1 cellular context compared by ENCODE assay signal in genomic region chr4:23788027-23788426, GRCh38.
A peak's percentile ranks its signal among the peaks of the same experiment; 100 is the strongest.
TF ChIP-seq lines count a peak whose summit lies in the region.

No MANE protein-coding gene starts in this region.

TF ChIP-seq in HepG2, 621 proteins besides CTCF, POLR2A, EP300 and RAD21 (continued from another document and continues in another):
- TF ChIP-seq, protein P1, sequence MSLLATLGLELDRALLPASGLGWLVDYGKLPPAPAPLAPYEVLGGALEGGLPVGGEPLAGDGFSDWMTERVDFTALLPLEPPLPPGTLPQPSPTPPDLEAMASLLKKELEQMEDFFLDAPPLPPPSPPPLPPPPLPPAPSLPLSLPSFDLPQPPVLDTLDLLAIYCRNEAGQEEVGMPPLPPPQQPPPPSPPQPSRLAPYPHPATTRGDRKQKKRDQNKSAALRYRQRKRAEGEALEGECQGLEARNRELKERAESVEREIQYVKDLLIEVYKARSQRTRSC (CRISPR knock-in tag; IDR thresholded peaks at IDR 0.05; ENCODE audit: low read depth) = no peak
- TF ChIP-seq ZBTB1 (CRISPR knock-in tag; IDR thresholded peaks at IDR 0.05; ENCODE audit: borderline replicate concordance) (no peak), CBX5 (CRISPR knock-in tag; IDR thresholded peaks at IDR 0.05; ENCODE audit: borderline replicate concordance) (no peak), SIX4 (CRISPR knock-in tag; IDR thresholded peaks at IDR 0.05) (no peak), SMAD1 (CRISPR knock-in tag; IDR thresholded peaks at IDR 0.05; ENCODE audit: borderline replicate concordance, low read depth) (no peak), NR2F1 (CRISPR knock-in tag; IDR thresholded peaks at IDR 0.05) (peak in 1 of 2 experiments; percentile 25; a peak in 1 of 4 replicates), SMC3 (IDR thresholded peaks at IDR 0.05; ENCODE audit: low read length) (no peak), FOXA1 (IDR thresholded peaks at IDR 0.05) (no peak), FOXA1 (CRISPR knock-in tag; IDR thresholded peaks at IDR 0.05) (peak; percentile 57), ATF7-NPFF (CRISPR knock-in tag; IDR thresholded peaks at IDR 0.05; ENCODE audit: low read depth) (no peak), NFYC (CRISPR knock-in tag; IDR thresholded peaks at IDR 0.05) (no peak), SOX13 (IDR thresholded peaks at IDR 0.05) (0 out of 2 replicates have a peak, but pooled peaks have one; percentile 29), SOX13 (CRISPR knock-in tag; conservative IDR thresholded peaks at IDR 0.05 in 1 of 2, IDR thresholded peaks at IDR 0.05 in 1 of 2) (peak in 1 of 2 experiments; percentile 72; a peak in 2 of 4 replicates), IKZF4 (CRISPR knock-in tag; IDR thresholded peaks at IDR 0.05; ENCODE audit: borderline replicate concordance, low read depth, not compliant biosample characterization) (no peak), SNAPC2 (CRISPR knock-in tag; IDR thresholded peaks at IDR 0.05) (no peak), ZBTB44 (CRISPR knock-in tag; IDR thresholded peaks at IDR 0.05) (no peak), ELF4 (CRISPR knock-in tag; IDR thresholded peaks at IDR 0.05; ENCODE audit: borderline replicate concordance) (no peak), ZNF660 (CRISPR knock-in tag; IDR thresholded peaks at IDR 0.05; ENCODE audit: borderline replicate concordance, low read depth) (no peak), NRL (CRISPR knock-in tag; IDR thresholded peaks at IDR 0.05; ENCODE audit: borderline replicate concordance) (no peak), MEIS2 (CRISPR knock-in tag; IDR thresholded peaks at IDR 0.05) (no peak), CREB1 (IDR thresholded peaks at IDR 0.05) (no peak), CREB1 (CRISPR knock-in tag; IDR thresholded peaks at IDR 0.05) (no peak; the same call in 1 of the 2 replicates), ZNF577 (CRISPR knock-in tag; IDR thresholded peaks at IDR 0.05; ENCODE audit: borderline replicate concordance, low read depth) (no peak), ZBTB26 (CRISPR knock-in tag; IDR thresholded peaks at IDR 0.05; ENCODE audit: borderline replicate concordance) (no peak), ASH2L (IDR thresholded peaks at IDR 0.05; ENCODE audit: insufficient read length, low read depth, low read length) (peak; percentile 18), HOXA9 (CRISPR knock-in tag; IDR thresholded peaks at IDR 0.05; ENCODE audit: borderline replicate concordance) (no peak), SAFB2 (CRISPR knock-in tag; IDR thresholded peaks at IDR 0.05; ENCODE audit: borderline replicate concordance, low read depth) (no peak), MZF1 (CRISPR knock-in tag; IDR thresholded peaks at IDR 0.05; ENCODE audit: borderline replicate concordance) (no peak), SP4 (CRISPR knock-in tag; IDR thresholded peaks at IDR 0.05) (no peak), RELA (CRISPR knock-in tag; IDR thresholded peaks at IDR 0.05) (no peak), MAFG (CRISPR knock-in tag; IDR thresholded peaks at IDR 0.05) (no peak), ISL2 (CRISPR knock-in tag; IDR thresholded peaks at IDR 0.05) (0 out of 2 replicates have a peak, but pooled peaks have one; percentile 21), ZNF724P (CRISPR knock-in tag; IDR thresholded peaks at IDR 0.05; ENCODE audit: borderline replicate concordance) (no peak), TCF7L2 (IDR thresholded peaks at IDR 0.05; ENCODE audit: low read depth, low read length) (no peak), ZNF224 (CRISPR knock-in tag; IDR thresholded peaks at IDR 0.05) (no peak), TSC22D2 (CRISPR knock-in tag; IDR thresholded peaks at IDR 0.05; ENCODE audit: borderline replicate concordance) (no peak), ZNF124 (CRISPR knock-in tag; IDR thresholded peaks at IDR 0.05) (no peak), SSRP1 (CRISPR knock-in tag; IDR thresholded peaks at IDR 0.05) (no peak), RAD51 (IDR thresholded peaks at IDR 0.05; ENCODE audit: borderline replicate concordance) (no peak), AGO2 (optimal IDR thresholded peaks at IDR 0.05; ENCODE audit: low read depth, low read length) (no peak), DPF2 (CRISPR knock-in tag; IDR thresholded peaks at IDR 0.05; ENCODE audit: borderline replicate concordance, low read depth) (no peak), ZNF30 (CRISPR knock-in tag; IDR thresholded peaks at IDR 0.05) (no peak), PHF20 (CRISPR knock-in tag; IDR thresholded peaks at IDR 0.05) (no peak), HMG20A (CRISPR knock-in tag; IDR thresholded peaks at IDR 0.05; ENCODE audit: borderline replicate concordance) (no peak), ZNF225 (CRISPR knock-in tag; IDR thresholded peaks at IDR 0.05) (no peak), CC2D1A (CRISPR knock-in tag; IDR thresholded peaks at IDR 0.05) (no peak), ZNF558 (CRISPR knock-in tag; IDR thresholded peaks at IDR 0.05; ENCODE audit: borderline replicate concordance) (no peak), HNF4A (CRISPR knock-in tag; IDR thresholded peaks at IDR 0.05) (peak; percentile 33; the same call in 1 of the 2 replicates), PHF8 (CRISPR knock-in tag; IDR thresholded peaks at IDR 0.05) (no peak), ZNF557 (CRISPR knock-in tag; IDR thresholded peaks at IDR 0.05) (no peak), ELF1 (CRISPR knock-in tag; IDR thresholded peaks at IDR 0.05) (no peak), NR2F2 (IDR thresholded peaks at IDR 0.05; ENCODE audit: borderline replicate concordance, low read depth) (peak; percentile 73; the same call in 1 of the 2 replicates), SP2 (CRISPR knock-in tag; IDR thresholded peaks at IDR 0.05) (no peak), ZNF749 (CRISPR knock-in tag; IDR thresholded peaks at IDR 0.05; ENCODE audit: borderline replicate concordance) (no peak), SP5 (CRISPR knock-in tag; IDR thresholded peaks at IDR 0.05; ENCODE audit: borderline replicate concordance, low read depth) (no peak), POLR2AphosphoS5 (IDR thresholded peaks at IDR 0.05; ENCODE audit: low read depth, low read length) (no peak), ZNF776 (CRISPR knock-in tag; IDR thresholded peaks at IDR 0.05) (no peak), ZMYM4 (CRISPR knock-in tag; IDR thresholded peaks at IDR 0.05) (no peak), NCOR1 (IDR thresholded peaks at IDR 0.05; ENCODE audit: borderline replicate concordance, low read length) (peak; percentile 41; the same call in 1 of the 2 replicates), GTF3A (CRISPR knock-in tag; conservative IDR thresholded peaks at IDR 0.05) (no peak), ETV6 (CRISPR knock-in tag; conservative IDR thresholded peaks at IDR 0.05) (no peak), ZNF616 (CRISPR knock-in tag; IDR thresholded peaks at IDR 0.05; ENCODE audit: low read depth) (no peak)
- TF ChIP-seq, protein P2, sequence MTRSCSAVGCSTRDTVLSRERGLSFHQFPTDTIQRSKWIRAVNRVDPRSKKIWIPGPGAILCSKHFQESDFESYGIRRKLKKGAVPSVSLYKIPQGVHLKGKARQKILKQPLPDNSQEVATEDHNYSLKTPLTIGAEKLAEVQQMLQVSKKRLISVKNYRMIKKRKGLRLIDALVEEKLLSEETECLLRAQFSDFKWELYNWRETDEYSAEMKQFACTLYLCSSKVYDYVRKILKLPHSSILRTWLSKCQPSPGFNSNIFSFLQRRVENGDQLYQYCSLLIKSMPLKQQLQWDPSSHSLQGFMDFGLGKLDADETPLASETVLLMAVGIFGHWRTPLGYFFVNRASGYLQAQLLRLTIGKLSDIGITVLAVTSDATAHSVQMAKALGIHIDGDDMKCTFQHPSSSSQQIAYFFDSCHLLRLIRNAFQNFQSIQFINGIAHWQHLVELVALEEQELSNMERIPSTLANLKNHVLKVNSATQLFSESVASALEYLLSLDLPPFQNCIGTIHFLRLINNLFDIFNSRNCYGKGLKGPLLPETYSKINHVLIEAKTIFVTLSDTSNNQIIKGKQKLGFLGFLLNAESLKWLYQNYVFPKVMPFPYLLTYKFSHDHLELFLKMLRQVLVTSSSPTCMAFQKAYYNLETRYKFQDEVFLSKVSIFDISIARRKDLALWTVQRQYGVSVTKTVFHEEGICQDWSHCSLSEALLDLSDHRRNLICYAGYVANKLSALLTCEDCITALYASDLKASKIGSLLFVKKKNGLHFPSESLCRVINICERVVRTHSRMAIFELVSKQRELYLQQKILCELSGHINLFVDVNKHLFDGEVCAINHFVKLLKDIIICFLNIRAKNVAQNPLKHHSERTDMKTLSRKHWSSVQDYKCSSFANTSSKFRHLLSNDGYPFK (CRISPR knock-in tag; IDR thresholded peaks at IDR 0.05; ENCODE audit: borderline replicate concordance) = no peak
- TF ChIP-seq, protein P3, sequence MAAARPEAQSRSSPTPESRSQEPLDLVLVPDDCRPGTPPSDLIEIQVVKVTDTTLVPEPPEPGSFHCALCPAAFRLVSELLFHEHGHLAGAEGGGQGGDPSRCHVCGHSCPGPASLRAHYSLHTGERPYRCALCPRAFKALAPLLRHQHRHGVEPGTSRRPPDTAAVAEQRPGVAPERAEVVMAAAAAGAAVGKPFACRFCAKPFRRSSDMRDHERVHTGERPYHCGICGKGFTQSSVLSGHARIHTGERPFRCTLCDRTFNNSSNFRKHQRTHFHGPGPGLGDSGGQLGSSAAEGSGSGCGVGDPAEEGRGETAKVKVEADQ (CRISPR knock-in tag; IDR thresholded peaks at IDR 0.05; ENCODE audit: borderline replicate concordance) = no peak
- TF ChIP-seq, protein P4, sequence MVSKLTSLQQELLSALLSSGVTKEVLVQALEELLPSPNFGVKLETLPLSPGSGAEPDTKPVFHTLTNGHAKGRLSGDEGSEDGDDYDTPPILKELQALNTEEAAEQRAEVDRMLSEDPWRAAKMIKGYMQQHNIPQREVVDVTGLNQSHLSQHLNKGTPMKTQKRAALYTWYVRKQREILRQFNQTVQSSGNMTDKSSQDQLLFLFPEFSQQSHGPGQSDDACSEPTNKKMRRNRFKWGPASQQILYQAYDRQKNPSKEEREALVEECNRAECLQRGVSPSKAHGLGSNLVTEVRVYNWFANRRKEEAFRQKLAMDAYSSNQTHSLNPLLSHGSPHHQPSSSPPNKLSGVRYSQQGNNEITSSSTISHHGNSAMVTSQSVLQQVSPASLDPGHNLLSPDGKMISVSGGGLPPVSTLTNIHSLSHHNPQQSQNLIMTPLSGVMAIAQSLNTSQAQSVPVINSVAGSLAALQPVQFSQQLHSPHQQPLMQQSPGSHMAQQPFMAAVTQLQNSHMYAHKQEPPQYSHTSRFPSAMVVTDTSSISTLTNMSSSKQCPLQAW (CRISPR knock-in tag; IDR thresholded peaks at IDR 0.05) = no peak
- TF ChIP-seq, protein P5, sequence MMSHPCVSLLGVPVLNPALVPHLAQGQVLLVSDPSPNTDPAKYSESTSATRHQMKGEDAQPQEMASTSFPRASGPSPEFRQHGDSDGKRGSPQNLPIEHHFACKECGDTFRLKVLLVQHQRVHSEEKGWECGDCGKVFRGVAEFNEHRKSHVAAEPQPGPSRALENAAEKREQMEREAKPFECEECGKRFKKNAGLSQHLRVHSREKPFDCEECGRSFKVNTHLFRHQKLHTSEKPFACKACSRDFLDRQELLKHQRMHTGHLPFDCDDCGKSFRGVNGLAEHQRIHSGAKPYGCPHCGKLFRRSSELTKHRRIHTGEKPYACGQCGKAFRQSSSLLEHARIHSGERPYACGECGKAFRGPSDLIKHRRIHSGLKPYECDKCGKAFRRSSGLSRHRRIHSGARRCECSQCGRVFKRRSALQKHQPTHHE (CRISPR knock-in tag; IDR thresholded peaks at IDR 0.05; ENCODE audit: borderline replicate concordance) = no peak
- TF ChIP-seq, protein P6, sequence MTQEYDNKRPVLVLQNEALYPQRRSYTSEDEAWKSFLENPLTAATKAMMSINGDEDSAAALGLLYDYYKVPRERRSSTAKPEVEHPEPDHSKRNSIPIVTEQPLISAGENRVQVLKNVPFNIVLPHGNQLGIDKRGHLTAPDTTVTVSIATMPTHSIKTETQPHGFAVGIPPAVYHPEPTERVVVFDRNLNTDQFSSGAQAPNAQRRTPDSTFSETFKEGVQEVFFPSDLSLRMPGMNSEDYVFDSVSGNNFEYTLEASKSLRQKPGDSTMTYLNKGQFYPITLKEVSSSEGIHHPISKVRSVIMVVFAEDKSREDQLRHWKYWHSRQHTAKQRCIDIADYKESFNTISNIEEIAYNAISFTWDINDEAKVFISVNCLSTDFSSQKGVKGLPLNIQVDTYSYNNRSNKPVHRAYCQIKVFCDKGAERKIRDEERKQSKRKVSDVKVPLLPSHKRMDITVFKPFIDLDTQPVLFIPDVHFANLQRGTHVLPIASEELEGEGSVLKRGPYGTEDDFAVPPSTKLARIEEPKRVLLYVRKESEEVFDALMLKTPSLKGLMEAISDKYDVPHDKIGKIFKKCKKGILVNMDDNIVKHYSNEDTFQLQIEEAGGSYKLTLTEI (CRISPR knock-in tag; conservative IDR thresholded peaks at IDR 0.05) = no peak
- TF ChIP-seq, protein P7, sequence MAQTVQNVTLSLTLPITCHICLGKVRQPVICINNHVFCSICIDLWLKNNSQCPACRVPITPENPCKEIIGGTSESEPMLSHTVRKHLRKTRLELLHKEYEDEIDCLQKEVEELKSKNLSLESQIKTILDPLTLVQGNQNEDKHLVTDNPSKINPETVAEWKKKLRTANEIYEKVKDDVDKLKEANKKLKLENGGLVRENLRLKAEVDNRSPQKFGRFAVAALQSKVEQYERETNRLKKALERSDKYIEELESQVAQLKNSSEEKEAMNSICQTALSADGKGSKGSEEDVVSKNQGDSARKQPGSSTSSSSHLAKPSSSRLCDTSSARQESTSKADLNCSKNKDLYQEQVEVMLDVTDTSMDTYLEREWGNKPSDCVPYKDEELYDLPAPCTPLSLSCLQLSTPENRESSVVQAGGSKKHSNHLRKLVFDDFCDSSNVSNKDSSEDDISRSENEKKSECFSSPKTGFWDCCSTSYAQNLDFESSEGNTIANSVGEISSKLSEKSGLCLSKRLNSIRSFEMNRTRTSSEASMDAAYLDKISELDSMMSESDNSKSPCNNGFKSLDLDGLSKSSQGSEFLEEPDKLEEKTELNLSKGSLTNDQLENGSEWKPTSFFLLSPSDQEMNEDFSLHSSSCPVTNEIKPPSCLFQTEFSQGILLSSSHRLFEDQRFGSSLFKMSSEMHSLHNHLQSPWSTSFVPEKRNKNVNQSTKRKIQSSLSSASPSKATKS (CRISPR knock-in tag; IDR thresholded peaks at IDR 0.05) = no peak
